16 cellular contexts compared by ENCODE assay signal in the genomic region with DNA sequence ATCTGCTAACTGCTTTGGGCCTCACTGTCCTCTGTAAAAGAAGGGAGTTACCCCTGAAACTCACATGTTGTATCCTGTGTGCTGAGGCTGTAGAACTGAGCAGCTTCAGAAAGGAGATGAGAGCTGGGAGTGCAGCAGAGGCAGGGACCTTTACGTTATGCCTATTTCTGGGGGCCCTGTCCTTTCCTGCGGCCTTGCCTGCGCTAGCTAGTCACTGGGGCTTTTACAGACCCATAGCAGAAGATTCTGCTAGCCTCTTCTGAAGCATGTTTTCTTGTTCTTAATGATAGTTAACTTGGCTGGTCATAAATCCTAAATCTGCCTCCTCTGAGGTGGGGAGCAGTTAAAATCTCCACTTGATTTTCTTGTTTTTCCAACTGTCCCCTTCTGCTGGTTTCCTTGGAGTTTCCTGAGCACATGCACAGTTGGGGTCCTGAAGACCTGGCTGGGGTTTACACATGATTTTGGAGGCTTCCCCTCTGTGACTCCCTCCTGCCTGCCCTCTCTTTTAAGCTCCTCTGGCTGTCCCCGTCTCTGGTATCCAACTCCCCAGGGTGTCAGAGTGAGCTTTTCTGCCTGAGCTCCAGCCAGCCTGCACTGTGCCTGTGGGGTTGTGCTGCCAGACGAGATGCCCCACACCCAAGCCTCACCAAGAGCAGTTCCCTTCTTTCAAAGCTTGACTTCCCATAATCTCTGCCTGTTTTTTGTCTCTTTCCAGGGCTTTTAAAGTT.
DNase-seq lines count a peak whose midpoint lies in the region; ATAC-seq and TF ChIP-seq lines count a peak whose summit lies in the region.
"Had no signal": no experiment of that assay in that cellular context is flagged by ENCODE, and none has a peak within 500 bp of the region (broad histone marks: within the 10 kb centered on the region; RNA-seq: fewer than 3 reads in every experiment).

No MANE protein-coding gene starts in this region.

- peaks cover 21% of the 10 kb centered on the region for H3K27me3 Mint-ChIP-seq in activated T-cell treated with anti-CD3 and anti-CD28 coated beads, Interleukin-2, amount 50 U/mL, for 72 hours (ENCODE audit: low read depth)
- peaks cover 27% of the 10 kb centered on the region for H3K27me3 Mint-ChIP-seq in stimulated activated memory B cell treated with anti-CD40 and anti-IgM and Interleukin-4, amounts not matched to agents 10 μg/mL and 1 μg/mL and 100 μg/mL, for 72 hours

- H3K9me3 Mint-ChIP-seq in activated T-cell treated with anti-CD3 and anti-CD28 coated beads, Interleukin-2, amount 50 U/mL, for 72 hours = peaks cover 2% of the 10 kb centered on the region in 2 donors
- no peaks in the 10 kb centered on the region for H3K9me3 Mint-ChIP-seq in stimulated activated memory B cell treated with anti-CD40 and anti-IgM and Interleukin-4, amounts not matched to agents 10 μg/mL and 1 μg/mL and 100 μg/mL, for 72 hours

- H3K27ac ChIP-seq in KMS-11 (no peak overlapping the region), WERI-Rb-1 (no peak overlapping the region), mesodermal cell (ENCODE audit: low read depth, low read length, severe bottlenecking) (peak overlapping the region; percentile 46)
- H3K27ac ChIP-seq: 22Rv1, upper lobe of right lung had no signal

- H2AFZ ChIP-seq in KMS-11 (ENCODE audit: low read depth) = no peak overlapping the region

- H3K27me3 ChIP-seq in KMS-11 (ENCODE audit: insufficient read depth, low read depth) (no peaks in the 10 kb centered on the region), WERI-Rb-1 (ENCODE audit: insufficient read depth, low read depth, severe bottlenecking) (no peaks in the 10 kb centered on the region)
- H3K27me3 ChIP-seq: upper lobe of right lung had no signal

- no peak overlapping the region for H3K4me3 Mint-ChIP-seq in activated T-cell treated with anti-CD3 and anti-CD28 coated beads, Interleukin-2, amount 50 U/mL, for 72 hours
- H3K4me3 Mint-ChIP-seq in stimulated activated memory B cell treated with anti-CD40 and anti-IgM and Interleukin-4, amounts not matched to agents 10 μg/mL and 1 μg/mL and 100 μg/mL, for 72 hours = no peak overlapping the region
- H3K4me3 Mint-ChIP-seq: CD4-positive, alpha-beta memory T cell; naive thymus-derived CD4-positive, alpha-beta T cell had no signal

- ATAC-seq in activated T-cell treated with anti-CD3 and anti-CD28 coated beads, Interleukin-2, amount 50 U/mL, for 72 hours (replicated peaks in 1 of 2) = no peak
- no peak for ATAC-seq in stimulated activated memory B cell treated with anti-CD40 and anti-IgM and Interleukin-4, amounts not matched to agents 10 μg/mL and 1 μg/mL and 100 μg/mL, for 72 hours
- ATAC-seq: naive thymus-derived CD4-positive, alpha-beta T cell; upper lobe of right lung had no signal

- no peaks in the 10 kb centered on the region for H3K79me2 ChIP-seq in KMS-11 (ENCODE audit: insufficient read depth, low read depth)

- H3K4me2 ChIP-seq in KMS-11 = peak overlapping the region; percentile 2; the same call in 1 of the 2 replicates

- H3K9me3 ChIP-seq in WERI-Rb-1 (ENCODE audit: severe bottlenecking) (no peaks in the 10 kb centered on the region), mesodermal cell (ENCODE audit: control insufficient read depth, low read length) (no peaks in the 10 kb centered on the region)
- H3K9me3 ChIP-seq: upper lobe of right lung had no signal

- no peaks in the 10 kb centered on the region for H3K36me3 ChIP-seq in KMS-11 (ENCODE audit: insufficient read depth)
- H3K36me3 ChIP-seq in WERI-Rb-1 = no peaks in the 10 kb centered on the region
- no peaks in the 10 kb centered on the region for H3K36me3 ChIP-seq in mesodermal cell (ENCODE audit: control insufficient read depth, insufficient read depth, low read length)
- H3K36me3 ChIP-seq: upper lobe of right lung had no signal

- TF ChIP-seq CTCF in KMS-11 (conservative IDR thresholded peaks at IDR 0.05; ENCODE audit: low read depth, low read length) (no peak), WERI-Rb-1 (IDR thresholded peaks at IDR 0.05; ENCODE audit: low read depth, low read length) (no peak)

- no peaks in the 10 kb centered on the region for H3K36me3 Mint-ChIP-seq in activated T-cell treated with anti-CD3 and anti-CD28 coated beads, Interleukin-2, amount 50 U/mL, for 72 hours (ENCODE audit: insufficient read depth in 2 of 2)
- H3K36me3 Mint-ChIP-seq in stimulated activated memory B cell treated with anti-CD40 and anti-IgM and Interleukin-4, amounts not matched to agents 10 μg/mL and 1 μg/mL and 100 μg/mL, for 72 hours = no peaks in the 10 kb centered on the region
- H3K36me3 Mint-ChIP-seq: CD4-positive, alpha-beta memory T cell; naive thymus-derived CD4-positive, alpha-beta T cell had no signal

- H3K27ac Mint-ChIP-seq in activated T-cell treated with anti-CD3 and anti-CD28 coated beads, Interleukin-2, amount 50 U/mL, for 72 hours = no peak overlapping the region
- H3K27ac Mint-ChIP-seq in stimulated activated memory B cell treated with anti-CD40 and anti-IgM and Interleukin-4, amounts not matched to agents 10 μg/mL and 1 μg/mL and 100 μg/mL, for 72 hours = no peak overlapping the region
- H3K27ac Mint-ChIP-seq: CD4-positive, alpha-beta memory T cell; naive thymus-derived CD4-positive, alpha-beta T cell had no signal

- H3K4me3 ChIP-seq in KMS-11 (IDR thresholded peaks at IDR 0.05; ENCODE audit: insufficient read depth, low read depth, low read length) (no peak overlapping the region), WERI-Rb-1 (ENCODE audit: low read depth, low read length) (no peak overlapping the region), mesodermal cell (ENCODE audit: extremely low read depth, insufficient read depth, low read length, poor library complexity, severe bottlenecking) (no peak overlapping the region)
- H3K4me3 ChIP-seq: upper lobe of right lung had no signal

- no peaks in the 10 kb centered on the region for H4K20me1 ChIP-seq in KMS-11 (ENCODE audit: insufficient read depth)

- H3K9ac ChIP-seq in KMS-11 = no peak overlapping the region

- DNase-seq in DMS 273 (lab: John Stamatoyannopoulos, UW; ENCODE audit: unreplicated experiment) (peak; percentile 47), DMS 273 treated with DMSO at 0.1 percent for 48 hours (lab: John Stamatoyannopoulos, UW) (no peak), WERI-Rb-1 (peak; percentile 50)
- no peak for DNase-seq in activated T-cell treated with anti-CD3 and anti-CD28 coated beads, Interleukin-2, amount 50 U/mL, for 72 hours
- DNase-seq in stimulated activated CD4-positive, alpha-beta T cell treated with anti-CD3 and anti-CD28 coated beads, Interleukin-4, amount 100 ng/mL, for 4 hours = no peak
- DNase-seq: activated CD4-positive, alpha-beta T cell treated with anti-CD3 and anti-CD28 coated beads for 1 hour; CD4-positive, alpha-beta memory T cell; cerebellar nuclear complex; naive thymus-derived CD4-positive, alpha-beta T cell; NCI-H226; stimulated activated CD4-positive, alpha-beta T cell treated with anti-CD3 and anti-CD28 coated beads, Interleukin-2, amount 100 ng/mL, for 24 hours; upper lobe of right lung had no signal

- 50 to 65% methylated on average over 4 of the region's 5 CpGs for WGBS in mesodermal cell (ENCODE audit: insufficient coverage in 2 of 2), 2 experiments

- peaks cover 31% of the 10 kb centered on the region for H3K4me1 ChIP-seq in KMS-11 (ENCODE audit: low read depth, poor library complexity, severe bottlenecking)
- H3K4me1 ChIP-seq in mesodermal cell (ENCODE audit: control insufficient read depth, insufficient read depth, low read length, poor library complexity, severe bottlenecking) = peaks cover 30% of the 10 kb centered on the region
- H3K4me1 ChIP-seq: upper lobe of right lung had no signal

- no peaks in the 10 kb centered on the region for H3K4me1 Mint-ChIP-seq in activated T-cell treated with anti-CD3 and anti-CD28 coated beads, Interleukin-2, amount 50 U/mL, for 72 hours (ENCODE audit: low read depth)
- H3K4me1 Mint-ChIP-seq in stimulated activated memory B cell treated with anti-CD40 and anti-IgM and Interleukin-4, amounts not matched to agents 10 μg/mL and 1 μg/mL and 100 μg/mL, for 72 hours = no peaks in the 10 kb centered on the region
- H3K4me1 Mint-ChIP-seq: naive thymus-derived CD4-positive, alpha-beta T cell had no signal

Comparison
In these comparisons a context has a peak if more than half of its experiments do, and no peak if none do; other contexts are left out.
1. DNase-seq: peak in DMS 273 (single experiment) and WERI-Rb-1 (single experiment); none in DMS 273 treated with DMSO at 0.1 percent for 48 hours (single experiment), activated T-cell treated with anti-CD3 and anti-CD28 coated beads, Interleukin-2, amount 50 U/mL, for 72 hours (0 of 2) and stimulated activated CD4-positive, alpha-beta T cell treated with anti-CD3 and anti-CD28 coated beads, Interleukin-4, amount 100 ng/mL, for 4 hours (0 of 2).